1 cellular context compared by ENCODE assay signal in genomic region chr13:28533049-28533436, GRCh38.
TF ChIP-seq lines count a peak whose summit lies in the region.

No MANE protein-coding gene starts in this region.

TF ChIP-seq in K562, 482 proteins besides CTCF, POLR2A, EP300 and RAD21 (continued from another document and continues in another):
- TF ChIP-seq, protein P1, sequence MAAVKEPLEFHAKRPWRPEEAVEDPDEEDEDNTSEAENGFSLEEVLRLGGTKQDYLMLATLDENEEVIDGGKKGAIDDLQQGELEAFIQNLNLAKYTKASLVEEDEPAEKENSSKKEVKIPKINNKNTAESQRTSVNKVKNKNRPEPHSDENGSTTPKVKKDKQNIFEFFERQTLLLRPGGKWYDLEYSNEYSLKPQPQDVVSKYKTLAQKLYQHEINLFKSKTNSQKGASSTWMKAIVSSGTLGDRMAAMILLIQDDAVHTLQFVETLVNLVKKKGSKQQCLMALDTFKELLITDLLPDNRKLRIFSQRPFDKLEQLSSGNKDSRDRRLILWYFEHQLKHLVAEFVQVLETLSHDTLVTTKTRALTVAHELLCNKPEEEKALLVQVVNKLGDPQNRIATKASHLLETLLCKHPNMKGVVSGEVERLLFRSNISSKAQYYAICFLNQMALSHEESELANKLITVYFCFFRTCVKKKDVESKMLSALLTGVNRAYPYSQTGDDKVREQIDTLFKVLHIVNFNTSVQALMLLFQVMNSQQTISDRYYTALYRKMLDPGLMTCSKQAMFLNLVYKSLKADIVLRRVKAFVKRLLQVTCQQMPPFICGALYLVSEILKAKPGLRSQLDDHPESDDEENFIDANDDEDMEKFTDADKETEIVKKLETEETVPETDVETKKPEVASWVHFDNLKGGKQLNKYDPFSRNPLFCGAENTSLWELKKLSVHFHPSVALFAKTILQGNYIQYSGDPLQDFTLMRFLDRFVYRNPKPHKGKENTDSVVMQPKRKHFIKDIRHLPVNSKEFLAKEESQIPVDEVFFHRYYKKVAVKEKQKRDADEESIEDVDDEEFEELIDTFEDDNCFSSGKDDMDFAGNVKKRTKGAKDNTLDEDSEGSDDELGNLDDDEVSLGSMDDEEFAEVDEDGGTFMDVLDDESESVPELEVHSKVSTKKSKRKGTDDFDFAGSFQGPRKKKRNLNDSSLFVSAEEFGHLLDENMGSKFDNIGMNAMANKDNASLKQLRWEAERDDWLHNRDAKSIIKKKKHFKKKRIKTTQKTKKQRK (IDR thresholded peaks at IDR 0.05; ENCODE audit: borderline replicate concordance, low read depth, low read length): no peak
- TF ChIP-seq MIER1 (IDR thresholded peaks at IDR 0.05; ENCODE audit: low read depth) (0 out of 2 replicates have a peak, but pooled peaks have one; percentile 29), IRF2 (CRISPR knock-in tag; IDR thresholded peaks at IDR 0.05) (no peak), EHMT2 (IDR thresholded peaks at IDR 0.05) (no peak), SMAD2 (IDR thresholded peaks at IDR 0.05; ENCODE audit: low read depth, low read length) (no peak), ATF7 (IDR thresholded peaks at IDR 0.05) (0 out of 2 replicates have a peak, but pooled peaks have one; percentile 6), RFX7 (CRISPR knock-in tag; IDR thresholded peaks at IDR 0.05) (no peak), MAZ (CRISPR knock-in tag; conservative IDR thresholded peaks at IDR 0.05 in 1 of 2, IDR thresholded peaks at IDR 0.05 in 1 of 2) (no peak), ZNF436 (CRISPR knock-in tag; IDR thresholded peaks at IDR 0.05) (no peak), PHF8 (IDR thresholded peaks at IDR 0.05; ENCODE audit: borderline replicate concordance, low read length) (no peak), HEY1 (CRISPR knock-in tag; IDR thresholded peaks at IDR 0.05; ENCODE audit: borderline replicate concordance) (no peak), UBTF (IDR thresholded peaks at IDR 0.05; ENCODE audit: borderline replicate concordance in 1 of 2, low read depth in 2 of 2, low read length in 2 of 2) (no peak), NR2C2 (CRISPR knock-in tag; IDR thresholded peaks at IDR 0.05) (no peak), NR2C2 (tag; IDR thresholded peaks at IDR 0.05) (no peak), CBX5 (IDR thresholded peaks at IDR 0.05; ENCODE audit: borderline replicate concordance, low read depth) (no peak), SRF (CRISPR knock-in tag; IDR thresholded peaks at IDR 0.05) (no peak), CUX1 (CRISPR knock-in tag; IDR thresholded peaks at IDR 0.05) (no peak), STAT5A (IDR thresholded peaks at IDR 0.05; ENCODE audit: borderline replicate concordance, low read length) (no peak), ZC3H11A (IDR thresholded peaks at IDR 0.05; ENCODE audit: low read depth, low read length) (no peak), TSC22D4 (tag; IDR thresholded peaks at IDR 0.05) (no peak), ZNF830 (CRISPR knock-in tag; IDR thresholded peaks at IDR 0.05) (no peak), RB1 (IDR thresholded peaks at IDR 0.05; ENCODE audit: low read depth) (no peak), ETV1 (tag; conservative IDR thresholded peaks at IDR 0.05; ENCODE audit: low read depth) (no peak), L3MBTL2 (IDR thresholded peaks at IDR 0.05) (peak; percentile 5; the same call in 1 of the 2 replicates), CBFB (CRISPR knock-in tag; IDR thresholded peaks at IDR 0.05) (no peak), NR1H2 (CRISPR knock-in tag; IDR thresholded peaks at IDR 0.05) (no peak)
- TF ChIP-seq, protein P2, sequence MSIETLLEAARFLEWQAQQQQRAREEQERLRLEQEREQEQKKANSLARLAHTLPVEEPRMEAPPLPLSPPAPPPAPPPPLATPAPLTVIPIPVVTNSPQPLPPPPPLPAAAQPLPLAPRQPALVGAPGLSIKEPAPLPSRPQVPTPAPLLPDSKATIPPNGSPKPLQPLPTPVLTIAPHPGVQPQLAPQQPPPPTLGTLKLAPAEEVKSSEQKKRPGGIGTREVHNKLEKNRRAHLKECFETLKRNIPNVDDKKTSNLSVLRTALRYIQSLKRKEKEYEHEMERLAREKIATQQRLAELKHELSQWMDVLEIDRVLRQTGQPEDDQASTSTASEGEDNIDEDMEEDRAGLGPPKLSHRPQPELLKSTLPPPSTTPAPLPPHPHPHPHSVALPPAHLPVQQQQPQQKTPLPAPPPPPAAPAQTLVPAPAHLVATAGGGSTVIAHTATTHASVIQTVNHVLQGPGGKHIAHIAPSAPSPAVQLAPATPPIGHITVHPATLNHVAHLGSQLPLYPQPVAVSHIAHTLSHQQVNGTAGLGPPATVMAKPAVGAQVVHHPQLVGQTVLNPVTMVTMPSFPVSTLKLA (conservative IDR thresholded peaks at IDR 0.05): 0 out of 4 replicates have a peak, but pooled peaks of 1 of the 2 experiments have one; percentile 23
- TF ChIP-seq, protein P3, sequence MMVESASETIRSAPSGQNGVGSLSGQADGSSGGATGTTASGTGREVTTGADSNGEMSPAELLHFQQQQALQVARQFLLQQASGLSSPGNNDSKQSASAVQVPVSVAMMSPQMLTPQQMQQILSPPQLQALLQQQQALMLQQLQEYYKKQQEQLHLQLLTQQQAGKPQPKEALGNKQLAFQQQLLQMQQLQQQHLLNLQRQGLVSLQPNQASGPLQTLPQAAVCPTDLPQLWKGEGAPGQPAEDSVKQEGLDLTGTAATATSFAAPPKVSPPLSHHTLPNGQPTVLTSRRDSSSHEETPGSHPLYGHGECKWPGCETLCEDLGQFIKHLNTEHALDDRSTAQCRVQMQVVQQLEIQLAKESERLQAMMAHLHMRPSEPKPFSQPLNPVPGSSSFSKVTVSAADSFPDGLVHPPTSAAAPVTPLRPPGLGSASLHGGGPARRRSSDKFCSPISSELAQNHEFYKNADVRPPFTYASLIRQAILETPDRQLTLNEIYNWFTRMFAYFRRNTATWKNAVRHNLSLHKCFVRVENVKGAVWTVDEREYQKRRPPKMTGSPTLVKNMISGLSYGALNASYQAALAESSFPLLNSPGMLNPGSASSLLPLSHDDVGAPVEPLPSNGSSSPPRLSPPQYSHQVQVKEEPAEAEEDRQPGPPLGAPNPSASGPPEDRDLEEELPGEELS (CRISPR knock-in tag; IDR thresholded peaks at IDR 0.05; ENCODE audit: borderline replicate concordance): no peak
- TF ChIP-seq, protein P4, sequence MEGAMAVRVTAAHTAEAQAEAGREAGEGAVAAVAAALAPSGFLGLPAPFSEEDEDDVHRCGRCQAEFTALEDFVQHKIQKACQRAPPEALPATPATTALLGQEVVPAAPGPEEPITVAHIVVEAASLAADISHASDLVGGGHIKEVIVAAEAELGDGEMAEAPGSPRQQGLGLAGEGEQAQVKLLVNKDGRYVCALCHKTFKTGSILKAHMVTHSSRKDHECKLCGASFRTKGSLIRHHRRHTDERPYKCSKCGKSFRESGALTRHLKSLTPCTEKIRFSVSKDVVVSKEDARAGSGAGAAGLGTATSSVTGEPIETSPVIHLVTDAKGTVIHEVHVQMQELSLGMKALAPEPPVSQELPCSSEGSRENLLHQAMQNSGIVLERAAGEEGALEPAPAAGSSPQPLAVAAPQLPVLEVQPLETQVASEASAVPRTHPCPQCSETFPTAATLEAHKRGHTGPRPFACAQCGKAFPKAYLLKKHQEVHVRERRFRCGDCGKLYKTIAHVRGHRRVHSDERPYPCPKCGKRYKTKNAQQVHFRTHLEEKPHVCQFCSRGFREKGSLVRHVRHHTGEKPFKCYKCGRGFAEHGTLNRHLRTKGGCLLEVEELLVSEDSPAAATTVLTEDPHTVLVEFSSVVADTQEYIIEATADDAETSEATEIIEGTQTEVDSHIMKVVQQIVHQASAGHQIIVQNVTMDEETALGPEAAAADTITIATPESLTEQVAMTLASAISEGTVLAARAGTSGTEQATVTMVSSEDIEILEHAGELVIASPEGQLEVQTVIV (CRISPR knock-in tag; IDR thresholded peaks at IDR 0.05; ENCODE audit: borderline replicate concordance): no peak
- TF ChIP-seq, protein P5, sequence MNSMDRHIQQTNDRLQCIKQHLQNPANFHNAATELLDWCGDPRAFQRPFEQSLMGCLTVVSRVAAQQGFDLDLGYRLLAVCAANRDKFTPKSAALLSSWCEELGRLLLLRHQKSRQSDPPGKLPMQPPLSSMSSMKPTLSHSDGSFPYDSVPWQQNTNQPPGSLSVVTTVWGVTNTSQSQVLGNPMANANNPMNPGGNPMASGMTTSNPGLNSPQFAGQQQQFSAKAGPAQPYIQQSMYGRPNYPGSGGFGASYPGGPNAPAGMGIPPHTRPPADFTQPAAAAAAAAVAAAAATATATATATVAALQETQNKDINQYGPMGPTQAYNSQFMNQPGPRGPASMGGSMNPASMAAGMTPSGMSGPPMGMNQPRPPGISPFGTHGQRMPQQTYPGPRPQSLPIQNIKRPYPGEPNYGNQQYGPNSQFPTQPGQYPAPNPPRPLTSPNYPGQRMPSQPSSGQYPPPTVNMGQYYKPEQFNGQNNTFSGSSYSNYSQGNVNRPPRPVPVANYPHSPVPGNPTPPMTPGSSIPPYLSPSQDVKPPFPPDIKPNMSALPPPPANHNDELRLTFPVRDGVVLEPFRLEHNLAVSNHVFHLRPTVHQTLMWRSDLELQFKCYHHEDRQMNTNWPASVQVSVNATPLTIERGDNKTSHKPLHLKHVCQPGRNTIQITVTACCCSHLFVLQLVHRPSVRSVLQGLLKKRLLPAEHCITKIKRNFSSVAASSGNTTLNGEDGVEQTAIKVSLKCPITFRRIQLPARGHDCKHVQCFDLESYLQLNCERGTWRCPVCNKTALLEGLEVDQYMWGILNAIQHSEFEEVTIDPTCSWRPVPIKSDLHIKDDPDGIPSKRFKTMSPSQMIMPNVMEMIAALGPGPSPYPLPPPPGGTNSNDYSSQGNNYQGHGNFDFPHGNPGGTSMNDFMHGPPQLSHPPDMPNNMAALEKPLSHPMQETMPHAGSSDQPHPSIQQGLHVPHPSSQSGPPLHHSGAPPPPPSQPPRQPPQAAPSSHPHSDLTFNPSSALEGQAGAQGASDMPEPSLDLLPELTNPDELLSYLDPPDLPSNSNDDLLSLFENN (IDR thresholded peaks at IDR 0.05; ENCODE audit: low read depth in 2 of 2, low read length in 2 of 2): no peak
- TF ChIP-seq, protein P6, sequence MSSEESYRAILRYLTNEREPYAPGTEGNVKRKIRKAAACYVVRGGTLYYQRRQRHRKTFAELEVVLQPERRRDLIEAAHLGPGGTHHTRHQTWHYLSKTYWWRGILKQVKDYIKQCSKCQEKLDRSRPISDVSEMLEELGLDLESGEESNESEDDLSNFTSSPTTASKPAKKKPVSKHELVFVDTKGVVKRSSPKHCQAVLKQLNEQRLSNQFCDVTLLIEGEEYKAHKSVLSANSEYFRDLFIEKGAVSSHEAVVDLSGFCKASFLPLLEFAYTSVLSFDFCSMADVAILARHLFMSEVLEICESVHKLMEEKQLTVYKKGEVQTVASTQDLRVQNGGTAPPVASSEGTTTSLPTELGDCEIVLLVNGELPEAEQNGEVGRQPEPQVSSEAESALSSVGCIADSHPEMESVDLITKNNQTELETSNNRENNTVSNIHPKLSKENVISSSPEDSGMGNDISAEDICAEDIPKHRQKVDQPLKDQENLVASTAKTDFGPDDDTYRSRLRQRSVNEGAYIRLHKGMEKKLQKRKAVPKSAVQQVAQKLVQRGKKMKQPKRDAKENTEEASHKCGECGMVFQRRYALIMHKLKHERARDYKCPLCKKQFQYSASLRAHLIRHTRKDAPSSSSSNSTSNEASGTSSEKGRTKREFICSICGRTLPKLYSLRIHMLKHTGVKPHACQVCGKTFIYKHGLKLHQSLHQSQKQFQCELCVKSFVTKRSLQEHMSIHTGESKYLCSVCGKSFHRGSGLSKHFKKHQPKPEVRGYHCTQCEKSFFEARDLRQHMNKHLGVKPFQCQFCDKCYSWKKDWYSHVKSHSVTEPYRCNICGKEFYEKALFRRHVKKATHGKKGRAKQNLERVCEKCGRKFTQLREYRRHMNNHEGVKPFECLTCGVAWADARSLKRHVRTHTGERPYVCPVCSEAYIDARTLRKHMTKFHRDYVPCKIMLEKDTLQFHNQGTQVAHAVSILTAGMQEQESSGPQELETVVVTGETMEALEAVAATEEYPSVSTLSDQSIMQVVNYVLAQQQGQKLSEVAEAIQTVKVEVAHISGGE (CRISPR knock-in tag; IDR thresholded peaks at IDR 0.05): 0 out of 6 replicates have a peak, but pooled peaks of 1 of the 3 experiments have one; percentile 15
